In the genomic region with DNA sequence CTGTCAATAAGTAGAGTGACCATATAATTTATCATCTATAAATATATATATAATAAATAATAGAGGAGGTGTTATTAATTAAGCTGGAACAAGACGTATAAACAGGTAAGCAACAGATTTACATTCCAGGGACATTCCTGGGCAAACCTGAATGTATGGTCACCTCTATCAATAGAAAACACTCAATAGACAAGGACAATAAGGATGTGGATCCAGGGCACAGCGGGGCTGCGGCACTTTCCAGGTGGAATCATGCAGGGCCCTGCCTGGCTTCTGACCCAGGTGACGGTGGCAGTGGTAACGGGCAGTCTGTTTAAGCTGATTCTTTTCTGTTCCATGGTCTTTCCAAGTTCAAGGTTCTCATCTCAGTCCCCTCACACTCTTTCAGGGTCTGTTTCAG, we compare ENCODE assay signal across 20 cellular contexts. TPM values are rescaled to one million over a fixed set of nuclear protein-coding genes. Genes with fewer than 3 reads are reported as not detected.
DNase-seq lines count a peak whose midpoint lies in the region; ATAC-seq, FAIRE-seq and TF ChIP-seq lines count a peak whose summit lies in the region.
"Had no signal": no experiment of that assay in that cellular context is flagged by ENCODE, and none has a peak within 500 bp of the region (broad histone marks: within the 10 kb centered on the region; RNA-seq: fewer than 3 reads in every experiment).

No MANE protein-coding gene starts in this region.

- no peak overlapping the region for H3K56ac ChIP-seq in H1 (replicated peaks; ENCODE audit: insufficient read length, low read depth, low read length)

- no peak overlapping the region for H3K4me3 Mint-ChIP-seq in activated T-helper 1 cell treated with anti-CD3 and anti-CD28 coated beads, Interleukin-12 subunit alpha, Interleukin-12 subunit beta, Interleukin-2, Interleukin-4 antibody, amounts not matched to agents 30 ng/mL and 10 ng/mL and 1 ng/mL, durations not matched to agents 14 hours and 24 hours and 36 hours
- H3K4me3 Mint-ChIP-seq: CD4-positive, alpha-beta memory T cell; H9 had no signal

- H4K5ac ChIP-seq in H1 (ENCODE audit: insufficient read length, low read depth, low read length), result no peak overlapping the region

- no peak overlapping the region for H3K4me2 ChIP-seq in H1 (ENCODE audit: insufficient read depth in 1 of 2, low read depth in 2 of 2, low read length in 2 of 2)
- no peak overlapping the region for H3K4me2 ChIP-seq in osteoblast (ENCODE audit: insufficient read depth, low read length)

- no peak overlapping the region for H2BK15ac ChIP-seq in H1 (ENCODE audit: low read length)

- H3K27ac Mint-ChIP-seq in activated T-helper 1 cell treated with anti-CD3 and anti-CD28 coated beads, Interleukin-12 subunit alpha, Interleukin-12 subunit beta, Interleukin-2, Interleukin-4 antibody, amounts not matched to agents 30 ng/mL and 10 ng/mL and 1 ng/mL, durations not matched to agents 14 hours and 24 hours and 36 hours, result no peak overlapping the region
- H3K27ac Mint-ChIP-seq: CD4-positive, alpha-beta memory T cell had no signal

- H4K8ac ChIP-seq in H1 (ENCODE audit: extremely low read depth, insufficient read depth, low read length), result no peak overlapping the region

- no peaks in the 10 kb centered on the region for H3K79me2 ChIP-seq in H1 (ENCODE audit: control insufficient read depth in 1 of 2, insufficient read depth in 2 of 2, low read length in 2 of 2)
- no peaks in the 10 kb centered on the region for H3K79me2 ChIP-seq in osteoblast (ENCODE audit: insufficient read depth, low read length)

- H3K9ac ChIP-seq in H1 (replicated peaks in 1 of 4; ENCODE audit: extremely low read depth in 1 of 4, low read depth in 3 of 4, low read length in 3 of 4), result no peak overlapping the region

- no peak overlapping the region for H3K18ac ChIP-seq in H1 (ENCODE audit: extremely low read depth, low read length)

- no peak for TF ChIP-seq EP300 in H1 (IDR thresholded peaks at IDR 0.05; ENCODE audit: borderline replicate concordance in 1 of 2, low read depth in 2 of 2, low read length in 2 of 2)

- no peaks in the 10 kb centered on the region for H3K9me3 Mint-ChIP-seq in activated T-helper 1 cell treated with anti-CD3 and anti-CD28 coated beads, Interleukin-12 subunit alpha, Interleukin-12 subunit beta, Interleukin-2, Interleukin-4 antibody, amounts not matched to agents 30 ng/mL and 10 ng/mL and 1 ng/mL, durations not matched to agents 14 hours and 24 hours and 36 hours
- H3K9me3 Mint-ChIP-seq: CD4-positive, alpha-beta memory T cell had no signal

- no peak overlapping the region for H2BK12ac ChIP-seq in H1 (ENCODE audit: low read depth, low read length)

- no peak for ATAC-seq in left cardiac atrium
- no peak for ATAC-seq in HG03432 (IDR thresholded peaks at IDR 0.05; ENCODE audit: unreplicated experiment)
- ATAC-seq: HCT116 had no signal

- H3K14ac ChIP-seq in H1 (ENCODE audit: insufficient read length), result no peak overlapping the region

- H4K20me1 ChIP-seq in H1 (replicated peaks in 1 of 2; ENCODE audit: control insufficient read depth in 1 of 2, insufficient read depth in 2 of 2, low read length in 2 of 2), result no peaks in the 10 kb centered on the region
- no peaks in the 10 kb centered on the region for H4K20me1 ChIP-seq in osteoblast (ENCODE audit: insufficient read depth, low read length)

- FAIRE-seq in H1 (lab: Jason Lieb, UNC), result no peak
- FAIRE-seq: GM12891, GM18507 had no signal

- no peak overlapping the region for H2AFZ ChIP-seq in H1 (ENCODE audit: low read length)
- no peak overlapping the region for H2AFZ ChIP-seq in osteoblast (ENCODE audit: low read length)

- no peak for DNase-seq in H1 (ENCODE audit: low read depth in 1 of 2, low spot score in 2 of 2)
- peak; percentile 7 for DNase-seq in iPS-NIHi11 (ENCODE audit: low spot score)
- peak; percentile 19 for DNase-seq in osteoblast (ENCODE audit: insufficient read length, low spot score, missing footprints)
- no peak for DNase-seq in left cardiac atrium
- no peak for DNase-seq in activated T-helper 1 cell treated with anti-CD3 and anti-CD28 coated beads, Interleukin-12 subunit alpha, Interleukin-12 subunit beta, Interleukin-2, Interleukin-4 antibody, amounts not matched to agents 30 ng/mL and 10 ng/mL and 1 ng/mL, durations not matched to agents 14 hours and 24 hours and 36 hours (ENCODE audit: low spot score)
- no peak for DNase-seq in NCI-H1105 treated with DMSO at 0.1 percent for 48 hours (lab: John Stamatoyannopoulos, UW)
- DNase-seq: C1 segment of cervical spinal cord; Calu3; CD4-positive, alpha-beta memory T cell; COR-L47; DMS53; DMS79 treated with DMSO at 0.1 percent for 48 hours; GF-D8; H9 had no signal

- H3K4me1 Mint-ChIP-seq in activated T-helper 1 cell treated with anti-CD3 and anti-CD28 coated beads, Interleukin-12 subunit alpha, Interleukin-12 subunit beta, Interleukin-2, Interleukin-4 antibody, amounts not matched to agents 30 ng/mL and 10 ng/mL and 1 ng/mL, durations not matched to agents 14 hours and 24 hours and 36 hours (ENCODE audit: low read depth), result no peaks in the 10 kb centered on the region
- H3K4me1 Mint-ChIP-seq: CD4-positive, alpha-beta memory T cell had no signal

- H2AK5ac ChIP-seq in H1 (ENCODE audit: low read depth, low read length), result no peak overlapping the region

- H3K4me1 ChIP-seq in H1 (replicated peaks in 1 of 4; ENCODE audit: control insufficient read depth in 3 of 4, insufficient read depth in 4 of 4, low read length in 3 of 4) (no peaks in the 10 kb centered on the region), osteoblast (ENCODE audit: insufficient read depth, low read length) (peaks cover 5% of the 10 kb centered on the region)

- no peaks in the 10 kb centered on the region for H3K36me3 ChIP-seq in H1 (ENCODE audit: control insufficient read depth in 2 of 4, insufficient read depth in 4 of 4, low read length in 3 of 4)
- no peaks in the 10 kb centered on the region for H3K36me3 ChIP-seq in osteoblast (ENCODE audit: insufficient read depth, low read length)

- POLR2A ChIA-PET in H1 (lab: Charles Lee; ENCODE audit: partially characterized antibody), result interaction anchor here (0.8 kb wide), 1 partner anchor 11 kb away, joined by 3 read pairs; no protein-coding TSS in a partner anchor

- H3K23ac ChIP-seq in H1 (ENCODE audit: insufficient read length), result no peak overlapping the region

- no peak overlapping the region for H2BK120ac ChIP-seq in H1 (replicated peaks; ENCODE audit: low read depth, low read length)

- H2BK20ac ChIP-seq in H1 (ENCODE audit: low read length), result no peak overlapping the region

- no peak overlapping the region for H2BK5ac ChIP-seq in H1 (ENCODE audit: low read depth, low read length)

- CTCF ChIA-PET in H1 (lab: Charles Lee; ENCODE audit: partially characterized antibody), result interaction anchor here (1.0 to 1.8 kb wide), 5 partner anchors 12 to 183 kb away, joined by 3 to 7 read pairs (median 5); no protein-coding TSS in a partner anchor

- H3K9me3 ChIP-seq in H1 (ENCODE audit: insufficient read depth in 2 of 2, low read depth in 1 of 2, low read length in 1 of 2) (no peaks in the 10 kb centered on the region), osteoblast (ENCODE audit: low read depth, low read length) (no peaks in the 10 kb centered on the region)

- no peak for TF ChIP-seq RAD21 in H1 (IDR thresholded peaks at IDR 0.05 in 1 of 2, conservative IDR thresholded peaks at IDR 0.05 in 1 of 2; ENCODE audit: low read depth in 2 of 2, low read length in 2 of 2)

- no peaks in the 10 kb centered on the region for H3K23me2 ChIP-seq in H1 (ENCODE audit: low read depth, low read length)

- peaks cover 16% of the 10 kb centered on the region for H3K27me3 Mint-ChIP-seq in activated T-helper 1 cell treated with anti-CD3 and anti-CD28 coated beads, Interleukin-12 subunit alpha, Interleukin-12 subunit beta, Interleukin-2, Interleukin-4 antibody, amounts not matched to agents 30 ng/mL and 10 ng/mL and 1 ng/mL, durations not matched to agents 14 hours and 24 hours and 36 hours (ENCODE audit: insufficient read depth)

- H4K91ac ChIP-seq in H1 (replicated peaks; ENCODE audit: insufficient read length, low read length), result no peak overlapping the region

- H3K27me3 ChIP-seq in H1 (replicated peaks in 1 of 4; ENCODE audit: control insufficient read depth in 3 of 4, extremely low read depth in 1 of 4, insufficient read depth in 3 of 4, low read length in 3 of 4) (peaks cover 0 to 1% (median 0%) of the 10 kb centered on the region in 4 experiments; a peak in 1 of 7 replicates), osteoblast (ENCODE audit: insufficient read depth, low read length) (peaks cover 4% of the 10 kb centered on the region)

- no peak overlapping the region for H3K27ac ChIP-seq in H1 (ENCODE audit: low read depth, low read length)
- no peak overlapping the region for H3K27ac ChIP-seq in osteoblast (ENCODE audit: low read depth, low read length)

- WGBS in H1 (ENCODE audit: extremely low coverage in 1 of 2, insufficient coverage in 1 of 2, insufficient read length in 1 of 2, insufficient replicate concordance in 2 of 2, low coverage in 1 of 2, low lambda C conversion rate in 2 of 2, missing lambda C conversion rate in 1 of 2), 2 experiments, result 87% methylated on average over 5 of the region's 5 CpGs; no CpG with 5 or more reads in 1 of the 2 experiments

- TF ChIP-seq POLR2A in H1 (IDR thresholded peaks at IDR 0.05; ENCODE audit: control extremely low read depth in 1 of 2, low read depth in 2 of 2, low read length in 2 of 2), result no peak

- no peak overlapping the region for H3K4ac ChIP-seq in H1 (replicated peaks; ENCODE audit: insufficient read length, low read depth, low read length)

- no peak for TF ChIP-seq CTCF in H1 (IDR thresholded peaks at IDR 0.05; ENCODE audit: control extremely low read depth in 1 of 3, insufficient read depth in 1 of 3, low read depth in 1 of 3, low read length in 3 of 3)
- TF ChIP-seq CTCF in osteoblast (IDR thresholded peaks at IDR 0.05; ENCODE audit: extremely low read depth, low read depth, low read length), result no peak

- no peaks in the 10 kb centered on the region for H3K36me3 Mint-ChIP-seq in activated T-helper 1 cell treated with anti-CD3 and anti-CD28 coated beads, Interleukin-12 subunit alpha, Interleukin-12 subunit beta, Interleukin-2, Interleukin-4 antibody, amounts not matched to agents 30 ng/mL and 10 ng/mL and 1 ng/mL, durations not matched to agents 14 hours and 24 hours and 36 hours (ENCODE audit: low read depth)
- H3K36me3 Mint-ChIP-seq: CD4-positive, alpha-beta memory T cell had no signal

- intact Hi-C loops in left cardiac atrium (cut with DNase I), result no loop called here
- intact Hi-C loops in activated T-helper 1 cell treated with anti-CD3 and anti-CD28 coated beads, Interleukin-12 subunit alpha, Interleukin-12 subunit beta, Interleukin-2, Interleukin-4 antibody, amounts not matched to agents 30 ng/mL and 10 ng/mL and 1 ng/mL, durations not matched to agents 14 hours and 24 hours and 36 hours (cut with micrococcal nuclease), result no loop called here

- no peak overlapping the region for H3K4me3 ChIP-seq in H1 (ENCODE audit: extremely low read depth in 1 of 4, insufficient read depth in 2 of 4, low read depth in 3 of 4, low read length in 4 of 4)
- H3K4me3 ChIP-seq in osteoblast (ENCODE audit: insufficient read depth, low read length), result no peak overlapping the region

- H3K79me1 ChIP-seq in H1 (ENCODE audit: low read depth, low read length), result no peaks in the 10 kb centered on the region

RNA-seq across cellular contexts. Expression of a gene that starts 22.5 kb away (rescaled TPM):
- 0.61 and 0.63 TPM in 2 replicates for total RNA-seq in H1 (2021; fragmentation: NEBNext Ultra II Directional; extraction: Animal tissue kit (Norgen Biotek cat#: 25700))
- polyA plus RNA-seq in H1 (2011; rRNA removed), result 0.09 and 0.16 TPM in 2 replicates
- polyA plus RNA-seq in H1 (2011; cell fraction: cytosol; rRNA removed), result 0.12 TPM
- 0.13 TPM for polyA plus RNA-seq in H1 (2011; cell fraction: nucleus; rRNA removed)
- 0.10 to 1.1 TPM (median 0.27 TPM) in 4 replicates for polyA plus RNA-seq in H1 (2012, experiment 1 of 2)
- not detected for polyA plus RNA-seq in H1 (2012, experiment 2 of 2)
- 0.22 TPM for polyA plus RNA-seq in H1 (2013, experiment 1 of 2)
- 0.24 TPM for polyA plus RNA-seq in H1 (2013, experiment 2 of 2)
- polyA minus RNA-seq in H1 (2011; rRNA and poly(A)+ RNA removed), result 0.63 and 1.1 TPM in 2 replicates
- not detected for polyA minus RNA-seq in H1 (2011; cell fraction: cytosol; rRNA and poly(A)+ RNA removed)
- 1.3 TPM for polyA minus RNA-seq in H1 (2011; cell fraction: nucleus; rRNA and poly(A)+ RNA removed)
- total RNA-seq in osteoblast (0.59 and 1.1 TPM in 2 replicates), left cardiac atrium (10 to 100 TPM in 1 of 2 donors, 1 to 10 TPM in 1; 7.4 to 12.2 TPM)
- 0.03 and 0.37 TPM in 2 replicates for total RNA-seq in activated T-helper 1 cell treated with anti-CD3 and anti-CD28 coated beads, Interleukin-12 subunit alpha, Interleukin-12 subunit beta, Interleukin-2, Interleukin-4 antibody, amounts not matched to agents 30 ng/mL and 10 ng/mL and 1 ng/mL, durations not matched to agents 14 hours and 24 hours and 36 hours
- total RNA-seq: A172; Calu3; CD4-positive, alpha-beta memory T cell; G401 had no signal
- polyA plus RNA-seq: CD4-positive, alpha-beta memory T cell had no signal

Comparison
In these comparisons a context has a peak if more than half of its experiments do, and no peak if none do; other contexts are left out.
1. DNase-seq: peak in iPS-NIHi11 (single experiment) and osteoblast (single experiment); none in H1 (0 of 2), left cardiac atrium (single experiment), activated T-helper 1 cell treated with anti-CD3 and anti-CD28 coated beads, Interleukin-12 subunit alpha, Interleukin-12 subunit beta, Interleukin-2, Interleukin-4 antibody, amounts not matched to agents 30 ng/mL and 10 ng/mL and 1 ng/mL, durations not matched to agents 14 hours and 24 hours and 36 hours (single experiment) and NCI-H1105 treated with DMSO at 0.1 percent for 48 hours (single experiment).